ENCODE assay signal across 10 cellular contexts in genomic region chr11:68012843-68013610, GRCh38. TPM values are rescaled to one million over a fixed set of nuclear protein-coding genes. Genes with fewer than 3 reads are reported as not detected.
DNase-seq lines count a peak whose midpoint lies in the region; ATAC-seq and TF ChIP-seq lines count a peak whose summit lies in the region.
"Had no signal": no experiment of that assay in that cellular context is flagged by ENCODE, and none has a peak within 500 bp of the region (broad histone marks: within the 10 kb centered on the region; RNA-seq: fewer than 3 reads in every experiment).

No MANE protein-coding gene starts in this region.

- H3K4me1 Mint-ChIP-seq in type B pancreatic cell (ENCODE audit: unreplicated experiment) = peaks cover 47% of the 10 kb centered on the region

- no peaks in the 10 kb centered on the region for H3K27me3 Mint-ChIP-seq in type B pancreatic cell

- no peaks in the 10 kb centered on the region for H3K36me3 Mint-ChIP-seq in type B pancreatic cell

- intact Hi-C loops in Right ventricle myocardium inferior (cut with DNase I) = no loop called here

- peak overlapping the region; percentile 91 for H3K27ac Mint-ChIP-seq in type B pancreatic cell

- H3K4me3 Mint-ChIP-seq in type B pancreatic cell = peak overlapping the region; percentile 55

- no peaks in the 10 kb centered on the region for H3K9me3 Mint-ChIP-seq in type B pancreatic cell

- DNase-seq in HS-27A (ENCODE audit: low read depth) = peak; percentile 97
- DNase-seq in astrocyte of the spinal cord (ENCODE audit: low read depth, low spot score) = peak; percentile 97
- peak; percentile 99 for DNase-seq in kidney glomerular epithelial cell (lab: John Stamatoyannopoulos, UW)
- no peak for DNase-seq in type B pancreatic cell (ENCODE audit: extremely low spot score, unreplicated experiment)
- no peak for DNase-seq in OCI-M2 (lab: John Stamatoyannopoulos, UW; ENCODE audit: unreplicated experiment)
- no peak for DNase-seq in pons (ENCODE audit: low spot score)
- DNase-seq in Right ventricle myocardium inferior (ENCODE audit: missing footprints) = no peak
- DNase-seq: T-helper 9 cell had no signal

- ATAC-seq in Right ventricle myocardium inferior (no peak), GM19452 (IDR thresholded peaks at IDR 0.05; ENCODE audit: unreplicated experiment) (no peak)

- TF ChIP-seq CTCF in astrocyte of the spinal cord (IDR thresholded peaks at IDR 0.05; ENCODE audit: low read depth, low read length) = no peak
- no peak for TF ChIP-seq CTCF in type B pancreatic cell (conservative IDR thresholded peaks at IDR 0.05)

- H3K4me3 ChIP-seq in astrocyte of the spinal cord (ENCODE audit: low read depth, low read length) = no peak overlapping the region
- H3K4me3 ChIP-seq: ovary had no signal

- in situ Hi-C loops in astrocyte of the spinal cord (cut with HindIII; ENCODE audit: low sequenced_read_pairs) = no loop called here

RNA-seq across cellular contexts. Expression of gene ALDH3B1, which starts 2.9 kb away (rescaled TPM):
- 0.95 and 1.7 TPM in 2 replicates for total RNA-seq in type B pancreatic cell (ENCODE audit: low replicate concordance)
- total RNA-seq in Right ventricle myocardium inferior = 3.5 TPM

RNA-seq across cellular contexts. Expression of gene UNC93B1, which starts 9.1 kb away (rescaled TPM):
- total RNA-seq in type B pancreatic cell (ENCODE audit: low replicate concordance) = 13.0 and 13.7 TPM in 2 replicates
- 9.0 TPM for total RNA-seq in Right ventricle myocardium inferior

RNA-seq across cellular contexts. Expression of gene NDUFS8, which starts 17.5 kb away (rescaled TPM):
- 153 and 168 TPM in 2 replicates for total RNA-seq in type B pancreatic cell (ENCODE audit: low replicate concordance)
- 479 TPM for total RNA-seq in Right ventricle myocardium inferior

RNA-seq across cellular contexts. Expression of gene TCIRG1, which starts 25.8 kb away (rescaled TPM):
- total RNA-seq in type B pancreatic cell (ENCODE audit: low replicate concordance) = 37.0 and 49.7 TPM in 2 replicates
- 30.4 TPM for total RNA-seq in Right ventricle myocardium inferior

Comparison
In these comparisons a context has a peak if more than half of its experiments do, and no peak if none do; other contexts are left out.
1. DNase-seq: peak in HS-27A (single experiment), astrocyte of the spinal cord (single experiment) and kidney glomerular epithelial cell (single experiment); none in type B pancreatic cell (single experiment), OCI-M2 (single experiment), pons (single experiment) and Right ventricle myocardium inferior (single experiment).